7 cellular contexts compared by ENCODE assay signal in genomic region chr22:42271191-42271813, GRCh38. TPM values are rescaled to one million over a fixed set of nuclear protein-coding genes. Genes with fewer than 3 reads are reported as not detected.
A peak's percentile ranks its signal among the peaks of the same experiment; 100 is the strongest.
DNase-seq lines count a peak whose midpoint lies in the region; ATAC-seq and TF ChIP-seq lines count a peak whose summit lies in the region.

No MANE protein-coding gene starts in this region.

- no peaks in the 10 kb centered on the region for H3K9me3 Mint-ChIP-seq in activated CD4-positive, alpha-beta memory T cell treated with anti-CD3 and anti-CD28 coated beads for 36 hours
- H3K9me3 Mint-ChIP-seq in glutamatergic neuron (ENCODE audit: unreplicated experiment), result peaks cover 10% of the 10 kb centered on the region

- CTCF ChIA-PET in activated CD4-positive, alpha-beta memory T cell treated with anti-CD3 and anti-CD28 coated beads for 36 hours (lab: Charles Lee), result no interaction called here

- H3K27ac Mint-ChIP-seq in activated CD4-positive, alpha-beta memory T cell treated with anti-CD3 and anti-CD28 coated beads for 36 hours, result peak overlapping the region; percentile 49
- H3K27ac Mint-ChIP-seq in glutamatergic neuron (ENCODE audit: unreplicated experiment), result no peak overlapping the region

- POLR2A ChIA-PET in activated CD4-positive, alpha-beta memory T cell treated with anti-CD3 and anti-CD28 coated beads for 36 hours (lab: Charles Lee), result no interaction called here

- H3K27ac ChIP-seq in skin epidermis, result peak overlapping the region in 17 of 21 experiments; percentile 42 to 97 (median 74)

- no peak for ATAC-seq in GM21528 (IDR thresholded peaks at IDR 0.05; ENCODE audit: low FRiP score, unreplicated experiment)

- H3K4me1 Mint-ChIP-seq in activated CD4-positive, alpha-beta memory T cell treated with anti-CD3 and anti-CD28 coated beads for 36 hours (ENCODE audit: low read depth), result peaks cover 29% of the 10 kb centered on the region
- peaks cover 30% of the 10 kb centered on the region for H3K4me1 Mint-ChIP-seq in glutamatergic neuron (ENCODE audit: low read depth, unreplicated experiment)

- TF ChIP-seq CTCF in HFF-Myc (IDR thresholded peaks at IDR 0.05; ENCODE audit: low read depth, low read length, missing control alignments), result no peak
- no peak for TF ChIP-seq CTCF in glutamatergic neuron (IDR thresholded peaks at IDR 0.05; ENCODE audit: partially characterized antibody, unreplicated experiment)

- peak overlapping the region; percentile 56 for H3K4me3 Mint-ChIP-seq in activated CD4-positive, alpha-beta memory T cell treated with anti-CD3 and anti-CD28 coated beads for 36 hours
- H3K4me3 Mint-ChIP-seq in glutamatergic neuron (ENCODE audit: unreplicated experiment), result peak overlapping the region; percentile 63

- peaks cover 7% of the 10 kb centered on the region for H3K36me3 Mint-ChIP-seq in activated CD4-positive, alpha-beta memory T cell treated with anti-CD3 and anti-CD28 coated beads for 36 hours
- H3K36me3 Mint-ChIP-seq in glutamatergic neuron (ENCODE audit: unreplicated experiment), result no peaks in the 10 kb centered on the region

- intact Hi-C loops in activated CD4-positive, alpha-beta memory T cell treated with anti-CD3 and anti-CD28 coated beads for 36 hours (cut with micrococcal nuclease), result no loop called here

- DNase-seq in HFF-Myc (ENCODE audit: extremely low read depth, low read depth) (no peak), glutamatergic neuron (no peak), NCI-H2171 (lab: John Stamatoyannopoulos, UW) (no peak)
- DNase-seq in activated CD4-positive, alpha-beta memory T cell treated with anti-CD3 and anti-CD28 coated beads for 36 hours, result no peak
- no peak for DNase-seq in stimulated activated CD4-positive, alpha-beta T cell treated with anti-CD3 and anti-CD28 coated beads, Interleukin-12 subunit alpha, Interleukin-12 subunit beta, amount 100 ng/mL, for 4 hours

- no peaks in the 10 kb centered on the region for H3K27me3 Mint-ChIP-seq in activated CD4-positive, alpha-beta memory T cell treated with anti-CD3 and anti-CD28 coated beads for 36 hours
- peaks cover 9% of the 10 kb centered on the region for H3K27me3 Mint-ChIP-seq in glutamatergic neuron (ENCODE audit: unreplicated experiment)

- H3K4me3 ChIP-seq in HFF-Myc (replicated peaks; ENCODE audit: low read depth, low read length) (peak overlapping the region; percentile 33), skin epidermis (peak overlapping the region; percentile 95 to 99 (median 98))

RNA-seq across cellular contexts. Expression of gene TCF20, which starts 0.8 kb away (rescaled TPM):
- total RNA-seq in activated CD4-positive, alpha-beta memory T cell treated with anti-CD3 and anti-CD28 coated beads for 36 hours, result 10 to 100 TPM; 69.6 to 71.6 TPM
- total RNA-seq in glutamatergic neuron (ENCODE audit: unreplicated experiment), result 112 TPM
